9 cellular contexts compared by ENCODE assay signal in genomic region chr12:52298677-52299076, GRCh38. TPM values are rescaled to one million over a fixed set of nuclear protein-coding genes. Genes with fewer than 3 reads are reported as not detected.
"Had no signal": no experiment of that assay in that cellular context is flagged by ENCODE, and none has a peak within 500 bp of the region (broad histone marks: within the 10 kb centered on the region; RNA-seq: fewer than 3 reads in every experiment).

No MANE protein-coding gene starts in this region.

- FAIRE-seq: G401.6, GM12878, GM12891, GM12892, GM18507, GM19239 had no signal

- ATAC-seq: GM12878 had no signal

- H3K4me3 ChIP-seq: GM12878 had no signal

- DNase-seq: GDM1, GF-D8 had no signal

RNA-seq across cellular contexts. Expression of gene KRT81, which starts 7.3 kb away (rescaled TPM):
- total RNA-seq: G401 had no signal

RNA-seq across cellular contexts. Expression of gene KRT83, which starts 22.5 kb away (rescaled TPM):
- total RNA-seq: GM12878 had no signal
- polyA plus RNA-seq: GM12878 had no signal

RNA-seq across cellular contexts. Expression of gene KRT86, which starts 24.2 kb away (rescaled TPM):
- total RNA-seq: G401 had no signal
